ENCODE assay signal across 1 cellular context in genomic region chr20:47392015-47392720, GRCh38.
TF ChIP-seq lines count a peak whose summit lies in the region.

No MANE protein-coding gene starts in this region.

TF ChIP-seq in K562, 482 proteins besides CTCF, POLR2A, EP300 and RAD21 (continued from another document and continues in another):
- TF ChIP-seq, protein P1, sequence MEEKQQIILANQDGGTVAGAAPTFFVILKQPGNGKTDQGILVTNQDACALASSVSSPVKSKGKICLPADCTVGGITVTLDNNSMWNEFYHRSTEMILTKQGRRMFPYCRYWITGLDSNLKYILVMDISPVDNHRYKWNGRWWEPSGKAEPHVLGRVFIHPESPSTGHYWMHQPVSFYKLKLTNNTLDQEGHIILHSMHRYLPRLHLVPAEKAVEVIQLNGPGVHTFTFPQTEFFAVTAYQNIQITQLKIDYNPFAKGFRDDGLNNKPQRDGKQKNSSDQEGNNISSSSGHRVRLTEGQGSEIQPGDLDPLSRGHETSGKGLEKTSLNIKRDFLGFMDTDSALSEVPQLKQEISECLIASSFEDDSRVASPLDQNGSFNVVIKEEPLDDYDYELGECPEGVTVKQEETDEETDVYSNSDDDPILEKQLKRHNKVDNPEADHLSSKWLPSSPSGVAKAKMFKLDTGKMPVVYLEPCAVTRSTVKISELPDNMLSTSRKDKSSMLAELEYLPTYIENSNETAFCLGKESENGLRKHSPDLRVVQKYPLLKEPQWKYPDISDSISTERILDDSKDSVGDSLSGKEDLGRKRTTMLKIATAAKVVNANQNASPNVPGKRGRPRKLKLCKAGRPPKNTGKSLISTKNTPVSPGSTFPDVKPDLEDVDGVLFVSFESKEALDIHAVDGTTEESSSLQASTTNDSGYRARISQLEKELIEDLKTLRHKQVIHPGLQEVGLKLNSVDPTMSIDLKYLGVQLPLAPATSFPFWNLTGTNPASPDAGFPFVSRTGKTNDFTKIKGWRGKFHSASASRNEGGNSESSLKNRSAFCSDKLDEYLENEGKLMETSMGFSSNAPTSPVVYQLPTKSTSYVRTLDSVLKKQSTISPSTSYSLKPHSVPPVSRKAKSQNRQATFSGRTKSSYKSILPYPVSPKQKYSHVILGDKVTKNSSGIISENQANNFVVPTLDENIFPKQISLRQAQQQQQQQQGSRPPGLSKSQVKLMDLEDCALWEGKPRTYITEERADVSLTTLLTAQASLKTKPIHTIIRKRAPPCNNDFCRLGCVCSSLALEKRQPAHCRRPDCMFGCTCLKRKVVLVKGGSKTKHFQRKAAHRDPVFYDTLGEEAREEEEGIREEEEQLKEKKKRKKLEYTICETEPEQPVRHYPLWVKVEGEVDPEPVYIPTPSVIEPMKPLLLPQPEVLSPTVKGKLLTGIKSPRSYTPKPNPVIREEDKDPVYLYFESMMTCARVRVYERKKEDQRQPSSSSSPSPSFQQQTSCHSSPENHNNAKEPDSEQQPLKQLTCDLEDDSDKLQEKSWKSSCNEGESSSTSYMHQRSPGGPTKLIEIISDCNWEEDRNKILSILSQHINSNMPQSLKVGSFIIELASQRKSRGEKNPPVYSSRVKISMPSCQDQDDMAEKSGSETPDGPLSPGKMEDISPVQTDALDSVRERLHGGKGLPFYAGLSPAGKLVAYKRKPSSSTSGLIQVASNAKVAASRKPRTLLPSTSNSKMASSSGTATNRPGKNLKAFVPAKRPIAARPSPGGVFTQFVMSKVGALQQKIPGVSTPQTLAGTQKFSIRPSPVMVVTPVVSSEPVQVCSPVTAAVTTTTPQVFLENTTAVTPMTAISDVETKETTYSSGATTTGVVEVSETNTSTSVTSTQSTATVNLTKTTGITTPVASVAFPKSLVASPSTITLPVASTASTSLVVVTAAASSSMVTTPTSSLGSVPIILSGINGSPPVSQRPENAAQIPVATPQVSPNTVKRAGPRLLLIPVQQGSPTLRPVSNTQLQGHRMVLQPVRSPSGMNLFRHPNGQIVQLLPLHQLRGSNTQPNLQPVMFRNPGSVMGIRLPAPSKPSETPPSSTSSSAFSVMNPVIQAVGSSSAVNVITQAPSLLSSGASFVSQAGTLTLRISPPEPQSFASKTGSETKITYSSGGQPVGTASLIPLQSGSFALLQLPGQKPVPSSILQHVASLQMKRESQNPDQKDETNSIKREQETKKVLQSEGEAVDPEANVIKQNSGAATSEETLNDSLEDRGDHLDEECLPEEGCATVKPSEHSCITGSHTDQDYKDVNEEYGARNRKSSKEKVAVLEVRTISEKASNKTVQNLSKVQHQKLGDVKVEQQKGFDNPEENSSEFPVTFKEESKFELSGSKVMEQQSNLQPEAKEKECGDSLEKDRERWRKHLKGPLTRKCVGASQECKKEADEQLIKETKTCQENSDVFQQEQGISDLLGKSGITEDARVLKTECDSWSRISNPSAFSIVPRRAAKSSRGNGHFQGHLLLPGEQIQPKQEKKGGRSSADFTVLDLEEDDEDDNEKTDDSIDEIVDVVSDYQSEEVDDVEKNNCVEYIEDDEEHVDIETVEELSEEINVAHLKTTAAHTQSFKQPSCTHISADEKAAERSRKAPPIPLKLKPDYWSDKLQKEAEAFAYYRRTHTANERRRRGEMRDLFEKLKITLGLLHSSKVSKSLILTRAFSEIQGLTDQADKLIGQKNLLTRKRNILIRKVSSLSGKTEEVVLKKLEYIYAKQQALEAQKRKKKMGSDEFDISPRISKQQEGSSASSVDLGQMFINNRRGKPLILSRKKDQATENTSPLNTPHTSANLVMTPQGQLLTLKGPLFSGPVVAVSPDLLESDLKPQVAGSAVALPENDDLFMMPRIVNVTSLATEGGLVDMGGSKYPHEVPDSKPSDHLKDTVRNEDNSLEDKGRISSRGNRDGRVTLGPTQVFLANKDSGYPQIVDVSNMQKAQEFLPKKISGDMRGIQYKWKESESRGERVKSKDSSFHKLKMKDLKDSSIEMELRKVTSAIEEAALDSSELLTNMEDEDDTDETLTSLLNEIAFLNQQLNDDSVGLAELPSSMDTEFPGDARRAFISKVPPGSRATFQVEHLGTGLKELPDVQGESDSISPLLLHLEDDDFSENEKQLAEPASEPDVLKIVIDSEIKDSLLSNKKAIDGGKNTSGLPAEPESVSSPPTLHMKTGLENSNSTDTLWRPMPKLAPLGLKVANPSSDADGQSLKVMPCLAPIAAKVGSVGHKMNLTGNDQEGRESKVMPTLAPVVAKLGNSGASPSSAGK (IDR thresholded peaks at IDR 0.05) = peak; percentile 37; the same call in 1 of the 2 replicates
- TF ChIP-seq, protein P2, sequence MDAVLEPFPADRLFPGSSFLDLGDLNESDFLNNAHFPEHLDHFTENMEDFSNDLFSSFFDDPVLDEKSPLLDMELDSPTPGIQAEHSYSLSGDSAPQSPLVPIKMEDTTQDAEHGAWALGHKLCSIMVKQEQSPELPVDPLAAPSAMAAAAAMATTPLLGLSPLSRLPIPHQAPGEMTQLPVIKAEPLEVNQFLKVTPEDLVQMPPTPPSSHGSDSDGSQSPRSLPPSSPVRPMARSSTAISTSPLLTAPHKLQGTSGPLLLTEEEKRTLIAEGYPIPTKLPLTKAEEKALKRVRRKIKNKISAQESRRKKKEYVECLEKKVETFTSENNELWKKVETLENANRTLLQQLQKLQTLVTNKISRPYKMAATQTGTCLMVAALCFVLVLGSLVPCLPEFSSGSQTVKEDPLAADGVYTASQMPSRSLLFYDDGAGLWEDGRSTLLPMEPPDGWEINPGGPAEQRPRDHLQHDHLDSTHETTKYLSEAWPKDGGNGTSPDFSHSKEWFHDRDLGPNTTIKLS (IDR thresholded peaks at IDR 0.05; ENCODE audit: borderline replicate concordance, low read depth) = peak; percentile 52; the same call in 1 of the 2 replicates
- TF ChIP-seq FOXA3 (CRISPR knock-in tag; conservative IDR thresholded peaks at IDR 0.05 in 1 of 2, IDR thresholded peaks at IDR 0.05 in 1 of 2) (peak in 1 of 2 experiments; percentile 42; a peak in 1 of 4 replicates), MYC (IDR thresholded peaks at IDR 0.05; ENCODE audit: low read depth, low read length) (peak; percentile 64), MYC (CRISPR knock-in tag; IDR thresholded peaks at IDR 0.05; ENCODE audit: borderline replicate concordance, low read depth) (no peak), ESRRA (IDR thresholded peaks at IDR 0.05; ENCODE audit: borderline replicate concordance, low read depth) (peak; percentile 62), BCLAF1 (IDR thresholded peaks at IDR 0.05; ENCODE audit: borderline replicate concordance in 1 of 2, control insufficient read depth in 1 of 2, low read depth in 2 of 2, low read length in 1 of 2) (peak in 1 of 2 experiments; percentile 63; a peak in 2 of 4 replicates), HCFC1 (IDR thresholded peaks at IDR 0.05; ENCODE audit: low read depth, low read length) (peak; percentile 74), JUND (IDR thresholded peaks at IDR 0.05; ENCODE audit: borderline replicate concordance, low read depth, low read length) (peak; percentile 78), JUND (tag; IDR thresholded peaks at IDR 0.05; ENCODE audit: borderline replicate concordance, low read depth, low read length) (no peak; the same call in 2 of the 3 replicates), TAF9B (IDR thresholded peaks at IDR 0.05; ENCODE audit: partially characterized antibody) (no peak), ZEB2 (IDR thresholded peaks at IDR 0.05) (no peak), ARNT (IDR thresholded peaks at IDR 0.05) (peak in 1 of 2 experiments; percentile 21; a peak in 2 of 4 replicates), MAFF (IDR thresholded peaks at IDR 0.05; ENCODE audit: low read length) (peak; percentile 90), HOXB6 (CRISPR knock-in tag; IDR thresholded peaks at IDR 0.05; ENCODE audit: borderline replicate concordance) (no peak), BCL6 (CRISPR knock-in tag; IDR thresholded peaks at IDR 0.05) (no peak), ZNF830 (CRISPR knock-in tag; IDR thresholded peaks at IDR 0.05) (peak; percentile 83; the same call in 1 of the 2 replicates), ZNF239 (CRISPR knock-in tag; IDR thresholded peaks at IDR 0.05) (0 out of 2 replicates have a peak, but pooled peaks have one; percentile 43), PHB2 (IDR thresholded peaks at IDR 0.05; ENCODE audit: low read depth) (no peak), CBX8 (IDR thresholded peaks at IDR 0.05; ENCODE audit: borderline replicate concordance, extremely low read depth, low read depth, low read length, poor library complexity, severe bottlenecking) (no peak), BACH1 (tag; IDR thresholded peaks at IDR 0.05) (peak; percentile 58), ESRRB (CRISPR knock-in tag; IDR thresholded peaks at IDR 0.05; ENCODE audit: borderline replicate concordance) (no peak), NBN (IDR thresholded peaks at IDR 0.05; ENCODE audit: low read depth) (no peak; the same call in 1 of the 2 replicates), CHCHD3 (CRISPR knock-in tag; IDR thresholded peaks at IDR 0.05) (no peak), POLR2B (IDR thresholded peaks at IDR 0.05; ENCODE audit: low read depth, partially characterized antibody) (peak; percentile 32), BDP1 (IDR thresholded peaks at IDR 0.05; ENCODE audit: insufficient read depth, insufficient read length) (no peak)
- TF ChIP-seq, protein P3, sequence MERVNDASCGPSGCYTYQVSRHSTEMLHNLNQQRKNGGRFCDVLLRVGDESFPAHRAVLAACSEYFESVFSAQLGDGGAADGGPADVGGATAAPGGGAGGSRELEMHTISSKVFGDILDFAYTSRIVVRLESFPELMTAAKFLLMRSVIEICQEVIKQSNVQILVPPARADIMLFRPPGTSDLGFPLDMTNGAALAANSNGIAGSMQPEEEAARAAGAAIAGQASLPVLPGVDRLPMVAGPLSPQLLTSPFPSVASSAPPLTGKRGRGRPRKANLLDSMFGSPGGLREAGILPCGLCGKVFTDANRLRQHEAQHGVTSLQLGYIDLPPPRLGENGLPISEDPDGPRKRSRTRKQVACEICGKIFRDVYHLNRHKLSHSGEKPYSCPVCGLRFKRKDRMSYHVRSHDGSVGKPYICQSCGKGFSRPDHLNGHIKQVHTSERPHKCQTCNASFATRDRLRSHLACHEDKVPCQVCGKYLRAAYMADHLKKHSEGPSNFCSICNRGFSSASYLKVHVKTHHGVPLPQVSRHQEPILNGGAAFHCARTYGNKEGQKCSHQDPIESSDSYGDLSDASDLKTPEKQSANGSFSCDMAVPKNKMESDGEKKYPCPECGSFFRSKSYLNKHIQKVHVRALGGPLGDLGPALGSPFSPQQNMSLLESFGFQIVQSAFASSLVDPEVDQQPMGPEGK (CRISPR knock-in tag; IDR thresholded peaks at IDR 0.05; ENCODE audit: borderline replicate concordance) = 0 out of 2 replicates have a peak, but pooled peaks have one; percentile 16
- TF ChIP-seq, protein P4, sequence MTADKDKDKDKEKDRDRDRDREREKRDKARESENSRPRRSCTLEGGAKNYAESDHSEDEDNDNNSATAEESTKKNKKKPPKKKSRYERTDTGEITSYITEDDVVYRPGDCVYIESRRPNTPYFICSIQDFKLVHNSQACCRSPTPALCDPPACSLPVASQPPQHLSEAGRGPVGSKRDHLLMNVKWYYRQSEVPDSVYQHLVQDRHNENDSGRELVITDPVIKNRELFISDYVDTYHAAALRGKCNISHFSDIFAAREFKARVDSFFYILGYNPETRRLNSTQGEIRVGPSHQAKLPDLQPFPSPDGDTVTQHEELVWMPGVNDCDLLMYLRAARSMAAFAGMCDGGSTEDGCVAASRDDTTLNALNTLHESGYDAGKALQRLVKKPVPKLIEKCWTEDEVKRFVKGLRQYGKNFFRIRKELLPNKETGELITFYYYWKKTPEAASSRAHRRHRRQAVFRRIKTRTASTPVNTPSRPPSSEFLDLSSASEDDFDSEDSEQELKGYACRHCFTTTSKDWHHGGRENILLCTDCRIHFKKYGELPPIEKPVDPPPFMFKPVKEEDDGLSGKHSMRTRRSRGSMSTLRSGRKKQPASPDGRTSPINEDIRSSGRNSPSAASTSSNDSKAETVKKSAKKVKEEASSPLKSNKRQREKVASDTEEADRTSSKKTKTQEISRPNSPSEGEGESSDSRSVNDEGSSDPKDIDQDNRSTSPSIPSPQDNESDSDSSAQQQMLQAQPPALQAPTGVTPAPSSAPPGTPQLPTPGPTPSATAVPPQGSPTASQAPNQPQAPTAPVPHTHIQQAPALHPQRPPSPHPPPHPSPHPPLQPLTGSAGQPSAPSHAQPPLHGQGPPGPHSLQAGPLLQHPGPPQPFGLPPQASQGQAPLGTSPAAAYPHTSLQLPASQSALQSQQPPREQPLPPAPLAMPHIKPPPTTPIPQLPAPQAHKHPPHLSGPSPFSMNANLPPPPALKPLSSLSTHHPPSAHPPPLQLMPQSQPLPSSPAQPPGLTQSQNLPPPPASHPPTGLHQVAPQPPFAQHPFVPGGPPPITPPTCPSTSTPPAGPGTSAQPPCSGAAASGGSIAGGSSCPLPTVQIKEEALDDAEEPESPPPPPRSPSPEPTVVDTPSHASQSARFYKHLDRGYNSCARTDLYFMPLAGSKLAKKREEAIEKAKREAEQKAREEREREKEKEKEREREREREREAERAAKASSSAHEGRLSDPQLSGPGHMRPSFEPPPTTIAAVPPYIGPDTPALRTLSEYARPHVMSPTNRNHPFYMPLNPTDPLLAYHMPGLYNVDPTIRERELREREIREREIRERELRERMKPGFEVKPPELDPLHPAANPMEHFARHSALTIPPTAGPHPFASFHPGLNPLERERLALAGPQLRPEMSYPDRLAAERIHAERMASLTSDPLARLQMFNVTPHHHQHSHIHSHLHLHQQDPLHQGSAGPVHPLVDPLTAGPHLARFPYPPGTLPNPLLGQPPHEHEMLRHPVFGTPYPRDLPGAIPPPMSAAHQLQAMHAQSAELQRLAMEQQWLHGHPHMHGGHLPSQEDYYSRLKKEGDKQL (CRISPR knock-in tag; IDR thresholded peaks at IDR 0.05; ENCODE audit: borderline replicate concordance) = no peak
- TF ChIP-seq, protein P5, sequence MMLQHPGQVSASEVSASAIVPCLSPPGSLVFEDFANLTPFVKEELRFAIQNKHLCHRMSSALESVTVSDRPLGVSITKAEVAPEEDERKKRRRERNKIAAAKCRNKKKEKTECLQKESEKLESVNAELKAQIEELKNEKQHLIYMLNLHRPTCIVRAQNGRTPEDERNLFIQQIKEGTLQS (IDR thresholded peaks at IDR 0.05) = peak; percentile 76
- TF ChIP-seq, protein P5 (CRISPR knock-in tag; conservative IDR thresholded peaks at IDR 0.05) = no peak
